7 cellular contexts compared by ENCODE assay signal in genomic region chr22:49825436-49825835, GRCh38. TPM values are rescaled to one million over a fixed set of nuclear protein-coding genes. Genes with fewer than 3 reads are reported as not detected.
DNase-seq lines count a peak whose midpoint lies in the region; ATAC-seq and TF ChIP-seq lines count a peak whose summit lies in the region.

No MANE protein-coding gene starts in this region.

- H3K9ac ChIP-seq in H9 (ENCODE audit: extremely low read depth, insufficient read length, low read length) (no peak overlapping the region), SK-N-MC (ENCODE audit: insufficient read length) (peak overlapping the region; percentile 97)

- H2BK20ac ChIP-seq in H9 (ENCODE audit: low read depth, low read length, poor library complexity, severe bottlenecking): no peak overlapping the region

- H2AK5ac ChIP-seq in H9 (ENCODE audit: insufficient read length, low read length): no peak overlapping the region

- H3K27ac ChIP-seq in H9 (ENCODE audit: insufficient read length, low read depth, low read length): no peak overlapping the region
- no peak overlapping the region for H3K27ac ChIP-seq in SK-N-MC

- H2BK5ac ChIP-seq in H9 (ENCODE audit: insufficient read length, low read length): no peak overlapping the region

- H2BK120ac ChIP-seq in H9 (ENCODE audit: low read depth, low read length, poor library complexity, severe bottlenecking): no peak overlapping the region

- no peak overlapping the region for H3K4ac ChIP-seq in H9 (ENCODE audit: low read depth, low read length)

- peak overlapping the region; percentile 82 to 87 for H3K4me3 Mint-ChIP-seq in H9
- H3K4me3 Mint-ChIP-seq in stimulated activated effector memory CD8-positive, alpha-beta T cell treated with anti-CD3 and anti-CD28 coated beads, Interleukin-12 subunit alpha, Interleukin-12 subunit beta, amount 100 ng/mL, for 72 hours: peak overlapping the region; percentile 89

- H2AFZ ChIP-seq in H9 (ENCODE audit: low read length): no peak overlapping the region

- H3K79me2 ChIP-seq in H9 (ENCODE audit: insufficient read depth, low read length): peaks cover 39% of the 10 kb centered on the region; the same call in 1 of the 2 replicates

- H3K4me1 Mint-ChIP-seq in H9: peaks cover 15 to 20% of the 10 kb centered on the region in 2 experiments
- peaks cover 53% of the 10 kb centered on the region for H3K4me1 Mint-ChIP-seq in stimulated activated effector memory CD8-positive, alpha-beta T cell treated with anti-CD3 and anti-CD28 coated beads, Interleukin-12 subunit alpha, Interleukin-12 subunit beta, amount 100 ng/mL, for 72 hours

- no peak overlapping the region for H4K8ac ChIP-seq in H9 (replicated peaks; ENCODE audit: insufficient read length, low read depth, low read length)

- peaks cover 11 to 20% of the 10 kb centered on the region in 2 experiments for H3K9me3 Mint-ChIP-seq in H9
- H3K9me3 Mint-ChIP-seq in stimulated activated effector memory CD8-positive, alpha-beta T cell treated with anti-CD3 and anti-CD28 coated beads, Interleukin-12 subunit alpha, Interleukin-12 subunit beta, amount 100 ng/mL, for 72 hours: no peaks in the 10 kb centered on the region

- TF ChIP-seq CTCF in H9 (conservative IDR thresholded peaks at IDR 0.05): no peak
- no peak for TF ChIP-seq CTCF in fibroblast of pulmonary artery (IDR thresholded peaks at IDR 0.05; ENCODE audit: low read length, missing control alignments)

- DNase-seq in H9 (no peak), SK-N-MC (ENCODE audit: low read depth, low spot score) (no peak), fibroblast of pulmonary artery (ENCODE audit: low read depth) (peak; percentile 25), SKM-1 treated with dmso at 0.1 percent for 144 hours (lab: John Stamatoyannopoulos, UW; ENCODE audit: unreplicated experiment) (no peak), NCI-H1694 treated with DMSO at 0.1 percent for 48 hours (lab: John Stamatoyannopoulos, UW) (no peak)
- no peak for DNase-seq in stimulated activated effector memory CD8-positive, alpha-beta T cell treated with anti-CD3 and anti-CD28 coated beads, Interleukin-12 subunit alpha, Interleukin-12 subunit beta, amount 100 ng/mL, for 72 hours (ENCODE audit: low spot score in 2 of 2)
- DNase-seq in stimulated activated CD4-positive, alpha-beta T cell treated with anti-CD3 and anti-CD28 coated beads, Interleukin-2, amount 100 ng/mL, for 24 hours: no peak

- WGBS in H9 (ENCODE audit: extremely low coverage, insufficient read length, low lambda C conversion rate): no CpG with 5 or more reads among the region's 10 CpGs

- no peaks in the 10 kb centered on the region for H3K4me1 ChIP-seq in H9 (ENCODE audit: insufficient read depth, low read length)

- no peak overlapping the region for H3K56ac ChIP-seq in H9 (ENCODE audit: insufficient read length, low read depth, low read length)

- ATAC-seq in stimulated activated effector memory CD8-positive, alpha-beta T cell treated with anti-CD3 and anti-CD28 coated beads, Interleukin-12 subunit alpha, Interleukin-12 subunit beta, amount 100 ng/mL, for 72 hours: no peak

- no peak overlapping the region for H3K27ac Mint-ChIP-seq in H9
- peak overlapping the region; percentile 95 for H3K27ac Mint-ChIP-seq in stimulated activated effector memory CD8-positive, alpha-beta T cell treated with anti-CD3 and anti-CD28 coated beads, Interleukin-12 subunit alpha, Interleukin-12 subunit beta, amount 100 ng/mL, for 72 hours

- no peak overlapping the region for H3T11ph ChIP-seq in H9 (ENCODE audit: low read length)

- H2BK12ac ChIP-seq in H9 (ENCODE audit: insufficient read length, low read depth, low read length): no peak overlapping the region

- H3K18ac ChIP-seq in H9 (ENCODE audit: insufficient read length, low read depth, low read length): no peak overlapping the region

- H4K91ac ChIP-seq in H9 (ENCODE audit: insufficient read length, low read depth, low read length): no peak overlapping the region

- no peaks in the 10 kb centered on the region for H3K27me3 ChIP-seq in H9 (ENCODE audit: insufficient read depth, low read length)

- peaks cover 14% of the 10 kb centered on the region for H3K27me3 Mint-ChIP-seq in H9 (ENCODE audit: low read depth)

- H3K4me3 ChIP-seq in SK-N-MC (peak overlapping the region; percentile 88), fibroblast of pulmonary artery (replicated peaks; ENCODE audit: low read depth, low read length) (peak overlapping the region; percentile 74)

- peaks cover 9% of the 10 kb centered on the region for H3K23me2 ChIP-seq in H9 (ENCODE audit: insufficient read length, low read depth, low read length, poor library complexity, severe bottlenecking)

- H3K79me1 ChIP-seq in H9 (ENCODE audit: insufficient read depth, low read depth, low read length, poor library complexity, severe bottlenecking): peaks cover 6% of the 10 kb centered on the region

- no peak overlapping the region for H3K4me2 ChIP-seq in H9 (ENCODE audit: insufficient read depth, insufficient read length, low read length)

- H2BK15ac ChIP-seq in H9 (ENCODE audit: low read depth, low read length): no peak overlapping the region

- H4K5ac ChIP-seq in H9 (ENCODE audit: insufficient read length, low read depth, low read length): no peak overlapping the region

- H3K36me3 ChIP-seq in SK-N-MC (ENCODE audit: insufficient read depth, low read length): peaks cover 53% of the 10 kb centered on the region

- no peaks in the 10 kb centered on the region for H3K9me3 ChIP-seq in H9 (ENCODE audit: control insufficient read depth, low read depth, low read length)
- no peaks in the 10 kb centered on the region for H3K9me3 ChIP-seq in SK-N-MC (ENCODE audit: low read depth, low read length)

- H3K14ac ChIP-seq in H9 (ENCODE audit: insufficient read depth, low read length): no peak overlapping the region

- peaks cover 40 to 65% (median 65%) of the 10 kb centered on the region in 3 experiments for H3K36me3 Mint-ChIP-seq in H9 (ENCODE audit: insufficient read depth in 1 of 3, low read depth in 3 of 3)
- peaks cover 59% of the 10 kb centered on the region for H3K36me3 Mint-ChIP-seq in stimulated activated effector memory CD8-positive, alpha-beta T cell treated with anti-CD3 and anti-CD28 coated beads, Interleukin-12 subunit alpha, Interleukin-12 subunit beta, amount 100 ng/mL, for 72 hours

- no peaks in the 10 kb centered on the region for H4K20me1 ChIP-seq in H9 (ENCODE audit: control insufficient read depth, insufficient read depth, insufficient read length)

- H3K23ac ChIP-seq in H9 (ENCODE audit: insufficient read length, low read depth, low read length): no peak overlapping the region

RNA-seq across cellular contexts. Expression of gene BRD1, which starts 2.2 kb away (rescaled TPM):
- 51.3 and 53.3 TPM in 2 replicates for total RNA-seq in H9 (2021)

RNA-seq across cellular contexts. Expression of gene ZBED4, which starts 28.2 kb away (rescaled TPM):
- total RNA-seq in H9 (2021): 22.7 and 23.0 TPM in 2 replicates
